In genomic region chr19:14364098-14364443, GRCh38 we compare ENCODE assay signal across 1 cellular context.
TF ChIP-seq lines count a peak whose summit lies in the region.

No MANE protein-coding gene starts in this region.

TF ChIP-seq in K562, 482 proteins besides CTCF, POLR2A, EP300 and RAD21:
- 0 out of 4 replicates have a peak, but pooled peaks of 1 of the 2 experiments have one; percentile 20 for TF ChIP-seq ZNF639 (CRISPR knock-in tag; conservative IDR thresholded peaks at IDR 0.05 in 1 of 2, IDR thresholded peaks at IDR 0.05 in 1 of 2)
- 0 out of 2 replicates have a peak, but pooled peaks have one; percentile 48 for TF ChIP-seq MIER1 (IDR thresholded peaks at IDR 0.05; ENCODE audit: low read depth)
- TF ChIP-seq ZBTB33 (CRISPR knock-in tag; IDR thresholded peaks at IDR 0.05), result peak; percentile 60
- TF ChIP-seq ADNP (tag; IDR thresholded peaks at IDR 0.05), result 0 out of 2 replicates have a peak, but pooled peaks have one; percentile 45
